In genomic region chr19:16470911-16471811, GRCh38 we compare ENCODE assay signal across 8 cellular contexts. TPM values are rescaled to one million over a fixed set of nuclear protein-coding genes. Genes with fewer than 3 reads are reported as not detected.
A peak's percentile ranks its signal among the peaks of the same experiment; 100 is the strongest.
DNase-seq lines count a peak whose midpoint lies in the region; ATAC-seq and TF ChIP-seq lines count a peak whose summit lies in the region.

No MANE protein-coding gene starts in this region.

- peaks cover 4% of the 10 kb centered on the region for H3K36me3 Mint-ChIP-seq in Caco-2 (ENCODE audit: insufficient read depth, unreplicated experiment)

- H3K9me3 Mint-ChIP-seq in Caco-2 (ENCODE audit: unreplicated experiment): no peaks in the 10 kb centered on the region

- POLR2A ChIA-PET in Caco-2 (lab: Charles Lee): interaction anchor here (0.5 to 1.0 kb wide), 2 partner anchors 25 to 1169 kb away, joined by 3 to 7 read pairs; partner anchors contain the start of genes C19orf44 and CALR3

- intact Hi-C loops in Caco-2 (cut with micrococcal nuclease; ENCODE audit: unreplicated experiment): no loop called here

- peak overlapping the region; percentile 29 for H3K27ac ChIP-seq in parathyroid adenoma

- no peaks in the 10 kb centered on the region; the same call in 1 of the 2 replicates for H3K36me3 ChIP-seq in Caco-2 (ENCODE audit: control insufficient read depth, insufficient read depth, low read length)
- H3K36me3 ChIP-seq in parathyroid adenoma (ENCODE audit: control insufficient read depth, insufficient read depth, low read length): no peaks in the 10 kb centered on the region

- BruUV-seq in Caco-2 (replicated peaks; lab: Mats Ljungman, UMichigan): TSS peak; percentile 55

- H3K79me2 ChIP-seq in parathyroid adenoma: peaks cover 51% of the 10 kb centered on the region

- CTCF ChIA-PET in Caco-2 (lab: Charles Lee): interaction anchor here (0.6 kb wide), 1 partner anchor 829 kb away, joined by 4 read pairs; no protein-coding TSS in a partner anchor

- peak overlapping the region; percentile 77 for H3K4me2 ChIP-seq in parathyroid adenoma (ENCODE audit: low read length)

- H3K4me3 ChIP-seq in Caco-2 (ENCODE audit: low read depth, low read length) (peak overlapping the region; percentile 90), foreskin fibroblast (ENCODE audit: low read depth in 1 of 2, low read length in 2 of 2) (peak overlapping the region; percentile 65 to 72), parathyroid adenoma (ENCODE audit: low read depth, low read length) (peak overlapping the region; percentile 64)

- H3K4me1 ChIP-seq in Caco-2 (peaks cover 4% of the 10 kb centered on the region), parathyroid adenoma (peaks cover 11% of the 10 kb centered on the region)

- no peak for TF ChIP-seq CTCF in Caco-2 (IDR thresholded peaks at IDR 0.05; ENCODE audit: insufficient read depth in 1 of 2, low read depth in 1 of 2, low read length in 1 of 2, severe bottlenecking in 1 of 2, unreplicated experiment in 1 of 2)
- no peak for TF ChIP-seq CTCF in foreskin fibroblast (IDR thresholded peaks at IDR 0.05; ENCODE audit: low read depth, low read length)
- no peak for TF ChIP-seq CTCF in parathyroid adenoma (IDR thresholded peaks at IDR 0.05)

- peak overlapping the region; percentile 69 for H2AFZ ChIP-seq in parathyroid adenoma

- DNase-seq in Caco-2: peak in 1 of 2 experiments; percentile 31
- DNase-seq in activated CD8-positive, alpha-beta memory T cell treated with anti-CD3 and anti-CD28 coated beads, Interleukin-2, amount 50 U/mL, for 48 hours: peak; percentile 68
- peak in 1 of 2 donors; percentile 69 for DNase-seq in foreskin fibroblast
- DNase-seq in middle frontal gyrus (ENCODE audit: extremely low spot score, low spot score): no peak
- no peak for DNase-seq in NCI-H1436 treated with DMSO at 0.1 percent for 48 hours (lab: John Stamatoyannopoulos, UW)

- H3K9me3 ChIP-seq in Caco-2 (peaks cover 8% of the 10 kb centered on the region), parathyroid adenoma (ENCODE audit: control insufficient read depth, low read length) (no peaks in the 10 kb centered on the region)

- H3K27ac Mint-ChIP-seq in Caco-2 (ENCODE audit: unreplicated experiment): peak overlapping the region; percentile 35

- peak overlapping the region; percentile 76 for H3K9ac ChIP-seq in parathyroid adenoma

- peak; percentile 14 for ATAC-seq in GM19463 (IDR thresholded peaks at IDR 0.05; ENCODE audit: unreplicated experiment)
- ATAC-seq in HG03571 (IDR thresholded peaks at IDR 0.05; ENCODE audit: unreplicated experiment): peak; percentile 33

- no peaks in the 10 kb centered on the region for H3K27me3 Mint-ChIP-seq in Caco-2 (ENCODE audit: insufficient read depth, unreplicated experiment)

- peak overlapping the region; percentile 80 for H3K4me3 Mint-ChIP-seq in Caco-2 (ENCODE audit: unreplicated experiment)

- H3K27me3 ChIP-seq in Caco-2 (replicated peaks; ENCODE audit: control insufficient read depth, insufficient read depth, low read length) (no peaks in the 10 kb centered on the region), parathyroid adenoma (ENCODE audit: control insufficient read depth, insufficient read depth, low read length) (no peaks in the 10 kb centered on the region)

- peaks cover 26% of the 10 kb centered on the region for H3K4me1 Mint-ChIP-seq in Caco-2 (ENCODE audit: low read depth, unreplicated experiment)

RNA-seq across cellular contexts. Expression of gene EPS15L1, which starts 0.6 kb away (rescaled TPM):
- 45.0 and 52.5 TPM in 2 replicates for total RNA-seq in Caco-2 (2022)

RNA-seq across cellular contexts. Expression of gene CALR3, which starts 24.8 kb away (rescaled TPM):
- total RNA-seq in Caco-2 (2022): 0.32 TPM in 1 of 2 replicates, not detected in the other

RNA-seq across cellular contexts. Expression of gene C19orf44, which starts 25.0 kb away (rescaled TPM):
- 3.4 and 4.6 TPM in 2 replicates for total RNA-seq in Caco-2 (2022)
